ENCODE assay signal across 21 cellular contexts in the genomic region with DNA sequence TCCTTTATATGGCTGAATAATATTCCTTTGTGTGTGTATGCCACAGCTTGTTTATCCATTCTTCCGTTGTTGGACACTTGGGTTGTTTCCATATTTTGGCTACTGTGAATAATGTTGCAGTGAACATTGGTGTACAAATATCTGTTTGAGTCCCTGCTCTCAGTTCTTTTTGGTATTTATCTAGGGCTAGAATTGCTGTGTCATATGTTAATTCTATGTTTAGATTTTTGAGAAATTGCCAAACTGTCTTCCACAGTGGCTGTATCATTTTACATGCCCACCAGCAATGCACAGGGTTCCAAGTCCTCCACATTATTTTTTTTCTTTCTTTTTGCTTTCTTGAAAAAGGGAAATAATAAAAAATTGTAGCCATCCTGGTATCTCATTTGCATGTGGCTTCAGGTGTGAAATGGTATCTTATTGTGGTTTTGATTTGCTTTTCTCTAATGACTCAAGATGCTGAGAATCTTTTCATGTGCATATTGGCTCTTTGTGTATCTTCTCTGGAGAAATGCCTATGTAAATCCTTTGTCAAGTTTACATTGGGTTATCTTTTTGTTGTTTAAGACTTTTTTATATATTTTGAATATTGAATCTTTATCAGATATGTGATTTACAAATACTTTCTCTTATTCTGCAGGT.
DNase-seq lines count a peak whose midpoint lies in the region; ATAC-seq and TF ChIP-seq lines count a peak whose summit lies in the region.
"Had no signal": no experiment of that assay in that cellular context is flagged by ENCODE, and none has a peak within 500 bp of the region (broad histone marks: within the 10 kb centered on the region; RNA-seq: fewer than 3 reads in every experiment).

No MANE protein-coding gene starts in this region.

- H3K9ac ChIP-seq in endodermal cell (ENCODE audit: extremely low read depth, low read length, poor library complexity, severe bottlenecking), result no peak overlapping the region

- H3K4me3 Mint-ChIP-seq in endodermal cell, result no peak overlapping the region
- H3K4me3 Mint-ChIP-seq: activated B cell treated with CpG ODN at 0.5 μM for 24 hours; activated CD8-positive, alpha-beta T cell treated with anti-CD3 and anti-CD28 coated beads, Interleukin-2, amount 10 ng/mL, durations not matched to agents 7 days and 5 days; activated naive CD8-positive, alpha-beta T cell; dendritic cell treated with granulocyte-macrophage colony-stimulating factor and Interleukin-4, amounts not matched to agents 40 ng/mL and 50 ng/mL, for 4 days; T-helper 2 cell treated with Interferon-gamma antibody and Interleukin-4, amounts not matched to agents 5 μg/mL and 100 μg/mL, for 36 hours had no signal

- intact Hi-C loops in head of caudate nucleus (cut with DNase I), result no loop called here

- peak overlapping the region; percentile 70 for H3K27ac Mint-ChIP-seq in endodermal cell
- H3K27ac Mint-ChIP-seq: activated B cell treated with CpG ODN at 0.5 μM for 24 hours; activated CD8-positive, alpha-beta T cell treated with anti-CD3 and anti-CD28 coated beads, Interleukin-2, amount 10 ng/mL, durations not matched to agents 7 days and 5 days; activated naive CD8-positive, alpha-beta T cell; dendritic cell treated with granulocyte-macrophage colony-stimulating factor and Interleukin-4, amounts not matched to agents 40 ng/mL and 50 ng/mL, for 4 days; T-helper 2 cell treated with Interferon-gamma antibody and Interleukin-4, amounts not matched to agents 5 μg/mL and 100 μg/mL, for 36 hours had no signal

- no peak overlapping the region for H3K27ac ChIP-seq in endodermal cell (ENCODE audit: low read depth, low read length)
- H3K27ac ChIP-seq: brain microvascular endothelial cell, sigmoid colon had no signal

- peaks cover 7% of the 10 kb centered on the region for H3K9me3 ChIP-seq in endodermal cell (ENCODE audit: control insufficient read depth, low read length)
- H3K9me3 ChIP-seq: sigmoid colon had no signal

- no peak overlapping the region for H3K4me3 ChIP-seq in endodermal cell (ENCODE audit: low read length)
- H3K4me3 ChIP-seq: sigmoid colon had no signal

- peaks cover 10% of the 10 kb centered on the region for H3K36me3 Mint-ChIP-seq in endodermal cell (ENCODE audit: low read depth)

- peaks cover 4% of the 10 kb centered on the region for H3K9me3 Mint-ChIP-seq in endodermal cell
- H3K9me3 Mint-ChIP-seq: activated B cell treated with CpG ODN at 0.5 μM for 24 hours; T-helper 2 cell treated with Interferon-gamma antibody and Interleukin-4, amounts not matched to agents 5 μg/mL and 100 μg/mL, for 36 hours had no signal

- peak; percentile 74 for ATAC-seq in GM18502 (IDR thresholded peaks at IDR 0.05; ENCODE audit: poor library complexity, unreplicated experiment)
- ATAC-seq in GM19467 (IDR thresholded peaks at IDR 0.05; ENCODE audit: unreplicated experiment), result peak; percentile 48
- ATAC-seq in HG03460 (IDR thresholded peaks at IDR 0.05; ENCODE audit: unreplicated experiment), result peak; percentile 65
- no peak for ATAC-seq in GM21576 (IDR thresholded peaks at IDR 0.05; ENCODE audit: unreplicated experiment)
- ATAC-seq: activated CD8-positive, alpha-beta T cell treated with anti-CD3 and anti-CD28 coated beads, Interleukin-2, amount 10 ng/mL, durations not matched to agents 7 days and 5 days; left ventricle myocardium superior; Panc1 had no signal

- no peaks in the 10 kb centered on the region for H3K27me3 Mint-ChIP-seq in endodermal cell (ENCODE audit: insufficient read depth)
- H3K27me3 Mint-ChIP-seq: activated B cell treated with CpG ODN at 0.5 μM for 24 hours; activated naive CD8-positive, alpha-beta T cell; dendritic cell treated with granulocyte-macrophage colony-stimulating factor and Interleukin-4, amounts not matched to agents 40 ng/mL and 50 ng/mL, for 4 days had no signal

- peaks cover 27% of the 10 kb centered on the region for H3K4me1 Mint-ChIP-seq in endodermal cell

- no peaks in the 10 kb centered on the region for H3K36me3 ChIP-seq in endodermal cell (ENCODE audit: control insufficient read depth, insufficient read depth, low read length)
- H3K36me3 ChIP-seq: brain microvascular endothelial cell, sigmoid colon had no signal

- H3K27me3 ChIP-seq in endodermal cell (ENCODE audit: control insufficient read depth, insufficient read depth, low read length, poor library complexity, severe bottlenecking), result no peaks in the 10 kb centered on the region
- H3K27me3 ChIP-seq: brain microvascular endothelial cell, sigmoid colon had no signal

- H3K4me1 ChIP-seq in endodermal cell (ENCODE audit: control insufficient read depth, insufficient read depth, low read length), result peaks cover 4% of the 10 kb centered on the region

- DNase-seq in endodermal cell (no peak), head of caudate nucleus (no peak), NCI-H2107 (lab: John Stamatoyannopoulos, UW) (no peak), NCI-H82 treated with DMSO at 0.1 percent for 48 hours (lab: John Stamatoyannopoulos, UW; ENCODE audit: unreplicated experiment) (no peak)
- DNase-seq: ACHN; activated B cell treated with CpG ODN at 0.5 μM for 24 hours; activated CD8-positive, alpha-beta T cell treated with anti-CD3 and anti-CD28 coated beads, Interleukin-2, amount 10 ng/mL, durations not matched to agents 7 days and 5 days; activated T-cell treated with anti-CD3 and anti-CD28 coated beads, Interleukin-2, amount 50 U/mL, for 48 hours; brain microvascular endothelial cell; DMS 273 treated with DMSO at 0.1 percent for 48 hours; left ventricle myocardium superior; NCI-H2171; sigmoid colon had no signal

- 100% methylated on average over 1 of the region's 1 CpG for WGBS in endodermal cell (ENCODE audit: insufficient coverage in 1 of 2, insufficient read length in 1 of 2), 2 experiments

- TF ChIP-seq CTCF in endodermal cell (conservative IDR thresholded peaks at IDR 0.05), result no peak
